Comparison of ENCODE assay signal across 2 cellular contexts in genomic region chr15:33932734-33933133, GRCh38.
TF ChIP-seq lines count a peak whose summit lies in the region.

No MANE protein-coding gene starts in this region.

TF ChIP-seq in HepG2, 621 proteins besides CTCF, POLR2A, EP300 and RAD21:
- TF ChIP-seq, protein P1, sequence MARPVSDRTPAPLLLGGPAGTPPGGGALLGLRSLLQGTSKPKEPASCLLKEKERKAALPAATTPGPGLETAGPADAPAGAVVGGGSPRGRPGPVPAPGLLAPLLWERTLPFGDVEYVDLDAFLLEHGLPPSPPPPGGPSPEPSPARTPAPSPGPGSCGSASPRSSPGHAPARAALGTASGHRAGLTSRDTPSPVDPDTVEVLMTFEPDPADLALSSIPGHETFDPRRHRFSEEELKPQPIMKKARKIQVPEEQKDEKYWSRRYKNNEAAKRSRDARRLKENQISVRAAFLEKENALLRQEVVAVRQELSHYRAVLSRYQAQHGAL (CRISPR knock-in tag; IDR thresholded peaks at IDR 0.05; ENCODE audit: not compliant biosample characterization): no peak
- TF ChIP-seq ZMYM4 (CRISPR knock-in tag; IDR thresholded peaks at IDR 0.05): no peak
- TF ChIP-seq ZNF780A (CRISPR knock-in tag; IDR thresholded peaks at IDR 0.05): no peak
- TF ChIP-seq BCL3 (CRISPR knock-in tag; IDR thresholded peaks at IDR 0.05): no peak
- TF ChIP-seq ZNF558 (CRISPR knock-in tag; IDR thresholded peaks at IDR 0.05; ENCODE audit: borderline replicate concordance): no peak
- TF ChIP-seq MAFK (conservative IDR thresholded peaks at IDR 0.05 in 1 of 2, IDR thresholded peaks at IDR 0.05 in 1 of 2; ENCODE audit: low read length in 2 of 2): peak; percentile 42 to 81
- TF ChIP-seq MAFF (IDR thresholded peaks at IDR 0.05; ENCODE audit: low read depth, low read length): peak; percentile 50; the same call in 1 of the 2 replicates
- TF ChIP-seq ZNF772 (CRISPR knock-in tag; IDR thresholded peaks at IDR 0.05): no peak
- no peak for TF ChIP-seq AHDC1 (CRISPR knock-in tag; IDR thresholded peaks at IDR 0.05; ENCODE audit: borderline replicate concordance)
- no peak for TF ChIP-seq TOE1 (CRISPR knock-in tag; IDR thresholded peaks at IDR 0.05)
- no peak for TF ChIP-seq SMAD9 (CRISPR knock-in tag; IDR thresholded peaks at IDR 0.05)
- TF ChIP-seq ZNF572 (CRISPR knock-in tag; IDR thresholded peaks at IDR 0.05): no peak

TF ChIP-seq in HEK293, 187 proteins besides CTCF, POLR2A, EP300 and RAD21:
- TF ChIP-seq ZNF426 (tag by site-specific recombination; IDR thresholded peaks at IDR 0.05): peak; percentile 32
- TF ChIP-seq, protein P2, sequence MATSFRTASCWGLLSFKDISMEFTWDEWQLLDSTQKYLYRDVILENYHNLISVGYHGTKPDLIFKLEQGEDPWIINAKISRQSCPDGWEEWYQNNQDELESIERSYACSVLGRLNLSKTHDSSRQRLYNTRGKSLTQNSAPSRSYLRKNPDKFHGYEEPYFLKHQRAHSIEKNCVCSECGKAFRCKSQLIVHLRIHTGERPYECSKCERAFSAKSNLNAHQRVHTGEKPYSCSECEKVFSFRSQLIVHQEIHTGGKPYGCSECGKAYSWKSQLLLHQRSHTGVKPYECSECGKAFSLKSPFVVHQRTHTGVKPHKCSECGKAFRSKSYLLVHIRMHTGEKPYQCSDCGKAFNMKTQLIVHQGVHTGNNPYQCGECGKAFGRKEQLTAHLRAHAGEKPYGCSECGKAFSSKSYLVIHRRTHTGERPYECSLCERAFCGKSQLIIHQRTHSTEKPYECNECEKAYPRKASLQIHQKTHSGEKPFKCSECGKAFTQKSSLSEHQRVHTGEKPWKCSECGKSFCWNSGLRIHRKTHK (tag by site-specific recombination; IDR thresholded peaks at IDR 0.05): no peak
